Comparison of ENCODE assay signal across 30 cellular contexts in the genomic region with DNA sequence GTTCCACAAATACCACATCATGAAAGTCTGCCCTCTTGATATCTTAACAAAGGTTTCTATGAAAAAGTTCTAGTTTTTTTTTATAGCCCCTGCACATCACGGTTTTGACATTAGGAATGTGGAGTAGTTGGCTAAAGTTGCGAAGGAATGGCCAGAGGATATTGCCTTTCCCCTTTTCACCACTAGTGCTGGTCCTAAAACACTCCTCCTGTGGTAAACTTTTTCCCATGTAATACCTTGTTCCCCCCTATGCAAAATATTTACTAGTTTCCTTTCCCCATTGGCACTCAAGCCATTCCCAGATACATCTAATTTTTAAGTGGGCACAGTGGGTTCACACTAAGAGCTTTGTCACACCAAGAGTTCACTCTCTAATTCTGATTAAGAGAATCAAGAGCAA. TPM values are rescaled to one million over a fixed set of nuclear protein-coding genes. Genes with fewer than 3 reads are reported as not detected.
"Had no signal": no experiment of that assay in that cellular context is flagged by ENCODE, and none has a peak within 500 bp of the region (broad histone marks: within the 10 kb centered on the region; RNA-seq: fewer than 3 reads in every experiment).

No MANE protein-coding gene starts in this region.

- H3K27me3 ChIP-seq: adrenal gland, esophagus squamous epithelium, gastrocnemius medialis, stomach, suprapubic skin, tibial nerve, uterus had no signal

- FAIRE-seq: astrocyte, colon, small intestine had no signal

- H3K9me3 Mint-ChIP-seq: activated naive CD4-positive, alpha-beta T cell treated with anti-CD3 and anti-CD28 coated beads, Interleukin-2, amount 50 U/mL, for 24 hours; central memory CD8-positive, alpha-beta T cell; stimulated activated memory B cell treated with anti-CD40 and anti-IgM and Interleukin-4, amounts not matched to agents 10 μg/mL and 1 μg/mL and 100 μg/mL, for 72 hours had no signal

- DNase-seq: activated CD4-positive, alpha-beta T cell treated with anti-CD3 and anti-CD28 coated beads for 4 hours; activated CD4-positive, alpha-beta T cell treated with anti-CD3 and anti-CD28 coated beads, Interleukin-2, amount 50 U/mL, for 48 hours; activated CD4-positive, CD25-positive, alpha-beta regulatory T cell; activated gamma-delta T cell treated with Interleukin-2 at 50 U/mL for 16 hours; adrenal gland; effector memory CD4-positive, alpha-beta T cell; esophagus squamous epithelium; gastrocnemius medialis; head of caudate nucleus; islet precursor cell; left cardiac atrium; mesenchymal stem cell; mucosa of descending colon; small intestine; stimulated activated CD4-positive, alpha-beta T cell treated with anti-CD3 and anti-CD28 coated beads, Interleukin-2, amount 100 ng/mL, for 24 hours; stomach; T-helper 17 cell; uterus had no signal

- H3K27ac ChIP-seq: adrenal gland, esophagus squamous epithelium, gastrocnemius medialis, stomach, suprapubic skin, tibial nerve, uterus had no signal

- H3K4me3 ChIP-seq: adrenal gland, esophagus squamous epithelium, gastrocnemius medialis, mucosa of descending colon, stomach, suprapubic skin, tibial nerve, uterus had no signal

- H3K36me3 ChIP-seq: uterus had no signal

- H3K4me1 ChIP-seq: adrenal gland, esophagus squamous epithelium, gastrocnemius medialis, suprapubic skin, uterus had no signal

- H3K27ac Mint-ChIP-seq: activated naive CD4-positive, alpha-beta T cell treated with anti-CD3 and anti-CD28 coated beads, Interleukin-2, amount 50 U/mL, for 24 hours; stimulated activated memory B cell treated with anti-CD40 and anti-IgM and Interleukin-4, amounts not matched to agents 10 μg/mL and 1 μg/mL and 100 μg/mL, for 72 hours; T-helper 17 cell had no signal

- H3K9me3 ChIP-seq: adrenal gland, esophagus squamous epithelium, gastrocnemius medialis, mucosa of descending colon, stomach, suprapubic skin, tibial nerve, uterus had no signal

- H3K4me3 Mint-ChIP-seq: activated naive CD4-positive, alpha-beta T cell treated with anti-CD3 and anti-CD28 coated beads, Interleukin-2, amount 50 U/mL, for 24 hours; central memory CD8-positive, alpha-beta T cell; stimulated activated memory B cell treated with anti-CD40 and anti-IgM and Interleukin-4, amounts not matched to agents 10 μg/mL and 1 μg/mL and 100 μg/mL, for 72 hours; T-helper 17 cell had no signal

- H3K27me3 Mint-ChIP-seq: activated naive CD4-positive, alpha-beta T cell treated with anti-CD3 and anti-CD28 coated beads, Interleukin-2, amount 50 U/mL, for 24 hours; central memory CD8-positive, alpha-beta T cell; stimulated activated memory B cell treated with anti-CD40 and anti-IgM and Interleukin-4, amounts not matched to agents 10 μg/mL and 1 μg/mL and 100 μg/mL, for 72 hours; T-helper 17 cell had no signal

- ATAC-seq: gastrocnemius medialis; left cardiac atrium; mucosa of descending colon; sciatic nerve; stimulated activated memory B cell treated with anti-CD40 and anti-IgM and Interleukin-4, amounts not matched to agents 10 μg/mL and 1 μg/mL and 100 μg/mL, for 72 hours; T-helper 17 cell had no signal

RNA-seq across cellular contexts. Expression of a gene that starts 37.1 kb away (rescaled TPM):
- total RNA-seq: adrenal gland, astrocyte, dermis microvascular lymphatic vessel endothelial cell, esophagus squamous epithelium, left cardiac atrium, mucosa of descending colon, osteoblast, posterior vena cava, renal cortical epithelial cell, sciatic nerve, suprapubic skin, T-helper 17 cell, tibial nerve, uterus had no signal
- polyA plus RNA-seq: adrenal gland, stomach had no signal

RNA-seq across cellular contexts. Expression of a gene that starts 57.7 kb away (rescaled TPM):
- total RNA-seq: adrenal gland, dermis microvascular lymphatic vessel endothelial cell, esophagus squamous epithelium, left cardiac atrium, mucosa of descending colon, posterior vena cava, sciatic nerve, stomach, T-helper 17 cell, tibial nerve, uterus had no signal
- polyA plus RNA-seq: adrenal gland, stomach had no signal
